ENCODE assay signal across 11 cellular contexts in genomic region chr3:61559108-61559731, GRCh38. TPM values are rescaled to one million over a fixed set of nuclear protein-coding genes. Genes with fewer than 3 reads are reported as not detected.
DNase-seq lines count a peak whose midpoint lies in the region; FAIRE-seq and TF ChIP-seq lines count a peak whose summit lies in the region.
"Had no signal": no experiment of that assay in that cellular context is flagged by ENCODE, and none has a peak within 500 bp of the region (broad histone marks: within the 10 kb centered on the region; RNA-seq: fewer than 3 reads in every experiment).

No MANE protein-coding gene starts in this region.

- no peaks in the 10 kb centered on the region for H3K27me3 ChIP-seq in AG04450 (ENCODE audit: control insufficient read depth, insufficient read depth, low read length)
- H3K27me3 ChIP-seq in H1 (replicated peaks in 1 of 4; ENCODE audit: control insufficient read depth in 3 of 4, extremely low read depth in 1 of 4, insufficient read depth in 3 of 4, low read length in 3 of 4), result no peaks in the 10 kb centered on the region; a peak in 1 of 7 replicates

- no peak overlapping the region for H3K14ac ChIP-seq in H1 (ENCODE audit: insufficient read length)

- no peaks in the 10 kb centered on the region; the same call in 1 of the 2 replicates for H3K9me3 ChIP-seq in AG04450 (ENCODE audit: control insufficient read depth, insufficient read depth, low read length)
- no peaks in the 10 kb centered on the region; a peak in 1 of 4 replicates for H3K9me3 ChIP-seq in H1 (ENCODE audit: insufficient read depth in 2 of 2, low read depth in 1 of 2, low read length in 1 of 2)

- peak overlapping the region; percentile 99 for H2AK5ac ChIP-seq in H1 (ENCODE audit: low read depth, low read length)

- peak overlapping the region; percentile 99 for H3K4me3 Mint-ChIP-seq in nephron progenitor cell

- H4K91ac ChIP-seq in H1 (replicated peaks; ENCODE audit: insufficient read length, low read length), result peak overlapping the region; percentile 50

- H3K56ac ChIP-seq in H1 (replicated peaks; ENCODE audit: insufficient read length, low read depth, low read length), result no peak overlapping the region

- H2AFZ ChIP-seq in H1 (ENCODE audit: low read length), result 0 out of 2 replicates have a peak overlapping the region, but pooled peaks have one; percentile 1

- TF ChIP-seq POLR2A in H1 (IDR thresholded peaks at IDR 0.05; ENCODE audit: control extremely low read depth in 1 of 2, low read depth in 2 of 2, low read length in 2 of 2), result no peak

- H2BK15ac ChIP-seq in H1 (ENCODE audit: low read length), result no peak overlapping the region; the same call in 1 of the 2 replicates

- H3K4me2 ChIP-seq in H1 (ENCODE audit: insufficient read depth in 1 of 2, low read depth in 2 of 2, low read length in 2 of 2), result peak overlapping the region; percentile 97

- H3K27ac Mint-ChIP-seq in nephron progenitor cell, result no peak overlapping the region
- H3K27ac Mint-ChIP-seq: activated T-helper 17 cell treated with anti-CD3 and anti-CD28 coated beads, Interleukin-2, amount 50 U/mL, for 72 hours had no signal

- TF ChIP-seq CTCF in AG04450 (IDR thresholded peaks at IDR 0.05; ENCODE audit: low read depth, low read length) (peak; percentile 37), H1 (IDR thresholded peaks at IDR 0.05; ENCODE audit: control extremely low read depth in 1 of 3, insufficient read depth in 1 of 3, low read depth in 1 of 3, low read length in 3 of 3) (no peak), nephron progenitor cell (IDR thresholded peaks at IDR 0.05) (no peak)

- peaks cover 13% of the 10 kb centered on the region for H3K36me3 Mint-ChIP-seq in nephron progenitor cell (ENCODE audit: low read depth)

- H3K23me2 ChIP-seq in H1 (ENCODE audit: low read depth, low read length), result peaks cover 14% of the 10 kb centered on the region

- TF ChIP-seq EP300 in H1 (IDR thresholded peaks at IDR 0.05; ENCODE audit: borderline replicate concordance in 1 of 2, low read depth in 2 of 2, low read length in 2 of 2), result no peak

- POLR2A ChIA-PET in AG04450 (lab: Yijun Ruan, JAX) (no interaction called here), H1 (lab: Charles Lee; ENCODE audit: partially characterized antibody) (interaction anchor here (0.6 to 4.2 kb wide), 11 partner anchors 8 to 129 kb away, joined by 3 to 28 read pairs (median 4); no protein-coding TSS in a partner anchor)

- H3K9ac ChIP-seq in H1 (replicated peaks in 1 of 4; ENCODE audit: extremely low read depth in 1 of 4, low read depth in 3 of 4, low read length in 3 of 4), result no peak overlapping the region

- WGBS in H1 (ENCODE audit: extremely low coverage in 1 of 2, insufficient coverage in 1 of 2, insufficient read length in 1 of 2, insufficient replicate concordance in 2 of 2, low coverage in 1 of 2, low lambda C conversion rate in 2 of 2, missing lambda C conversion rate in 1 of 2), 2 experiments, result 61% methylated on average over 8 of the region's 8 CpGs; no CpG with 5 or more reads in 1 of the 2 experiments

- H3K4me1 Mint-ChIP-seq in nephron progenitor cell, result peaks cover 9% of the 10 kb centered on the region
- H3K4me1 Mint-ChIP-seq: activated T-helper 17 cell treated with anti-CD3 and anti-CD28 coated beads, Interleukin-2, amount 50 U/mL, for 72 hours had no signal

- H4K20me1 ChIP-seq in H1 (replicated peaks in 1 of 2; ENCODE audit: control insufficient read depth in 1 of 2, insufficient read depth in 2 of 2, low read length in 2 of 2), result peaks cover 11 to 12% of the 10 kb centered on the region in 2 experiments

- H3K23ac ChIP-seq in H1 (ENCODE audit: insufficient read length), result no peak overlapping the region

- H3K4me1 ChIP-seq in H1 (replicated peaks in 1 of 4; ENCODE audit: control insufficient read depth in 3 of 4, insufficient read depth in 4 of 4, low read length in 3 of 4), result peaks cover 0 to 11% (median 5%) of the 10 kb centered on the region in 4 experiments; a peak in 4 of 7 replicates

- H2BK12ac ChIP-seq in H1 (ENCODE audit: low read depth, low read length), result peak overlapping the region; percentile 93; the same call in 1 of the 2 replicates

- peak overlapping the region; percentile 64; the same call in 1 of the 2 replicates for H3K18ac ChIP-seq in H1 (ENCODE audit: extremely low read depth, low read length)

- H3K79me1 ChIP-seq in H1 (ENCODE audit: low read depth, low read length), result no peaks in the 10 kb centered on the region

- H3K4me3 ChIP-seq in AG04450 (ENCODE audit: low read depth, low read length) (no peak overlapping the region), H1 (ENCODE audit: extremely low read depth in 1 of 4, insufficient read depth in 2 of 4, low read depth in 3 of 4, low read length in 4 of 4) (peak overlapping the region in 3 of 4 experiments; percentile 80 to 98 (median 94); a peak in 4 of 8 replicates)

- H3K79me2 ChIP-seq in H1 (ENCODE audit: control insufficient read depth in 1 of 2, insufficient read depth in 2 of 2, low read length in 2 of 2), result peaks cover 24 to 26% of the 10 kb centered on the region in 2 experiments

- CTCF ChIA-PET in AG04450 (lab: Charles Lee) (interaction anchor here (1.2 kb wide), 1 partner anchor 643 kb away, joined by 4 read pairs; no protein-coding TSS in a partner anchor), H1 (lab: Charles Lee; ENCODE audit: partially characterized antibody) (interaction anchor here (0.9 to 2.5 kb wide), 8 partner anchors 10 to 629 kb away, joined by 3 to 8 read pairs (median 4); no protein-coding TSS in a partner anchor)

- no peak overlapping the region; the same call in 1 of the 2 replicates for H2BK5ac ChIP-seq in H1 (ENCODE audit: low read depth, low read length)

- peak overlapping the region; percentile 15 for H3K4ac ChIP-seq in H1 (replicated peaks; ENCODE audit: insufficient read length, low read depth, low read length)

- peak overlapping the region; percentile 94; the same call in 1 of the 2 replicates for H2BK20ac ChIP-seq in H1 (ENCODE audit: low read length)

- FAIRE-seq in H1 (lab: Jason Lieb, UNC), result peak; percentile 50
- FAIRE-seq: colon had no signal

- H3K36me3 ChIP-seq in H1 (ENCODE audit: control insufficient read depth in 2 of 4, insufficient read depth in 4 of 4, low read length in 3 of 4), result no peaks in the 10 kb centered on the region

- H3K9me3 Mint-ChIP-seq in nephron progenitor cell, result peaks cover 27% of the 10 kb centered on the region

- no peak for DNase-seq in AG04450 (ENCODE audit: low read depth, low spot score)
- DNase-seq in HCEC 1CT, result peak; percentile 32
- DNase-seq in H1 (ENCODE audit: low read depth in 1 of 2, low spot score in 2 of 2), result no peak
- no peak for DNase-seq in nephron progenitor cell
- DNase-seq in AG08396 (ENCODE audit: low spot score), result no peak
- DNase-seq in glomerular visceral epithelial cell (ENCODE audit: extremely low spot score), result no peak
- DNase-seq in Ammon's horn (ENCODE audit: low spot score), result no peak
- DNase-seq in stimulated activated CD4-positive, alpha-beta T cell treated with anti-CD3 and anti-CD28 coated beads, Interleukin-4, amount 100 ng/mL, for 24 hours, result no peak
- DNase-seq: NCI-H2171 had no signal

- H4K8ac ChIP-seq in H1 (ENCODE audit: extremely low read depth, insufficient read depth, low read length), result no peak overlapping the region

- peak overlapping the region; percentile 96 for H3K27ac ChIP-seq in AG04450 (ENCODE audit: low read depth, low read length)
- no peak overlapping the region for H3K27ac ChIP-seq in H1 (ENCODE audit: low read depth, low read length)

- TF ChIP-seq RAD21 in H1 (IDR thresholded peaks at IDR 0.05 in 1 of 2, conservative IDR thresholded peaks at IDR 0.05 in 1 of 2; ENCODE audit: low read depth in 2 of 2, low read length in 2 of 2), result no peak; a peak in 1 of 4 replicates

- H2BK120ac ChIP-seq in H1 (replicated peaks; ENCODE audit: low read depth, low read length), result peak overlapping the region; percentile 63

- no peak overlapping the region for H4K5ac ChIP-seq in H1 (ENCODE audit: insufficient read length, low read depth, low read length)

- H3K27me3 Mint-ChIP-seq in nephron progenitor cell (ENCODE audit: low read depth, poor library complexity), result no peaks in the 10 kb centered on the region

TF ChIP-seq in H1, 55 proteins besides CTCF, POLR2A, EP300 and RAD21:
- TF ChIP-seq MAX (IDR thresholded peaks at IDR 0.05) (no peak), NANOG (IDR thresholded peaks at IDR 0.05; ENCODE audit: insufficient read depth, low read depth, low read length, poor library complexity, severe bottlenecking) (no peak), NRF1 (IDR thresholded peaks at IDR 0.05; ENCODE audit: low read depth, low read length) (no peak), ASH2L (IDR thresholded peaks at IDR 0.05; ENCODE audit: low read length) (no peak), MAFK (IDR thresholded peaks at IDR 0.05; ENCODE audit: low read depth, low read length) (no peak), SIN3A (conservative IDR thresholded peaks at IDR 0.05 in 1 of 2, IDR thresholded peaks at IDR 0.05 in 1 of 2; ENCODE audit: low read depth in 1 of 2, low read length in 2 of 2) (no peak), SAP30 (IDR thresholded peaks at IDR 0.05; ENCODE audit: insufficient read depth, insufficient replicate concordance, low read length) (no peak), RNF2 (IDR thresholded peaks at IDR 0.05; ENCODE audit: borderline replicate concordance, low read depth, low read length, missing control alignments, poor library complexity, severe bottlenecking) (no peak), KDM4A (IDR thresholded peaks at IDR 0.05; ENCODE audit: low read depth, low read length, severe bottlenecking) (no peak), HDAC2 (IDR thresholded peaks at IDR 0.05; ENCODE audit: borderline replicate concordance in 1 of 2, low read depth in 2 of 2, low read length in 2 of 2) (no peak), TAF1 (IDR thresholded peaks at IDR 0.05; ENCODE audit: low read depth, low read length) (no peak), SUZ12 (IDR thresholded peaks at IDR 0.05; ENCODE audit: low read length) (no peak), BACH1 (IDR thresholded peaks at IDR 0.05; ENCODE audit: low read length) (no peak)

RNA-seq across cellular contexts. Expression of gene PTPRG, which starts 2.2 kb away (rescaled TPM):
- polyA plus RNA-seq in AG04450 (2011; rRNA removed) (24.2 and 26.5 TPM in 2 replicates), H1 (2011; rRNA removed) (23.3 and 23.6 TPM in 2 replicates)
- 65.4 and 67.3 TPM in 2 replicates for polyA minus RNA-seq in AG04450 (2011; rRNA and poly(A)+ RNA removed)
- total RNA-seq in H1 (2021; fragmentation: NEBNext Ultra II Directional; extraction: Animal tissue kit (Norgen Biotek cat#: 25700)), result 90.1 and 96.2 TPM in 2 replicates
- 21.3 TPM for polyA plus RNA-seq in H1 (2011; cell fraction: cytosol; rRNA removed)
- 58.4 TPM for polyA plus RNA-seq in H1 (2011; cell fraction: nucleus; rRNA removed)
- 32.5 to 53.4 TPM (median 45.1 TPM) in 4 replicates for polyA plus RNA-seq in H1 (2012, experiment 1 of 2)
- polyA plus RNA-seq in H1 (2012, experiment 2 of 2), result 2.0 TPM
- polyA plus RNA-seq in H1 (2013, experiment 1 of 2), result 96.2 TPM
- polyA plus RNA-seq in H1 (2013, experiment 2 of 2), result 92.9 TPM
- polyA minus RNA-seq in H1 (2011; rRNA and poly(A)+ RNA removed), result 145 and 178 TPM in 2 replicates
- polyA minus RNA-seq in H1 (2011; cell fraction: cytosol; rRNA and poly(A)+ RNA removed), result 78.4 TPM
- 313 TPM for polyA minus RNA-seq in H1 (2011; cell fraction: nucleus; rRNA and poly(A)+ RNA removed)
- total RNA-seq: activated T-helper 17 cell treated with anti-CD3 and anti-CD28 coated beads, Interleukin-2, amount 50 U/mL, for 72 hours had no signal
